In the genomic region with DNA sequence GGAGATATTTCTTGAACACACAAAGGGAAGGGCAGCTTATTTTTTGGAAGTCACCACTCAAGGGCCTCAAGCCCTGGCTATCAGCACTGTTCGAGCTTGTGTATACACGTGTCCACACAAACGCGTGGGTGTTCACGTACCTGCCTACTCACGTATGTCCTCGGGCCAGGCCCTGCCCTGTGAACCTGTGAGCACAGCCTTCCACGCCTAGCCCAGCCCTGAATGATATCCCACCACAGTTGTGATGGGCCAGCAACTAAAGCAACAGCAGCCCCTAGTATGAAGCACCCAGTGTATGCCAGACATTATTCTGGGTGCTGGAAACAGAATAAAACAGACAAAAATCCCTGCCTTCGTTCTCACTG, we compare ENCODE assay signal across 17 cellular contexts. TPM values are rescaled to one million over a fixed set of nuclear protein-coding genes. Genes with fewer than 3 reads are reported as not detected.
DNase-seq lines count a peak whose midpoint lies in the region; ATAC-seq, FAIRE-seq and TF ChIP-seq lines count a peak whose summit lies in the region.
"Had no signal": no experiment of that assay in that cellular context is flagged by ENCODE, and none has a peak within 500 bp of the region (broad histone marks: within the 10 kb centered on the region; RNA-seq: fewer than 3 reads in every experiment).

No MANE protein-coding gene starts in this region.

- H3K4me1 ChIP-seq in HepG2 (ENCODE audit: insufficient read depth, low read length) (peaks cover 51% of the 10 kb centered on the region), right lobe of liver (peaks cover 0 to 18% (median 3%) of the 10 kb centered on the region in 4 donors), OCI-LY7 (ENCODE audit: insufficient read depth, low read length, poor library complexity, severe bottlenecking) (peaks cover 76% of the 10 kb centered on the region), ascending aorta (peaks cover 6 to 55% of the 10 kb centered on the region in 2 donors), tibial artery (peaks cover 0 to 87% (median 65%) of the 10 kb centered on the region in 4 donors), SK-N-SH (ENCODE audit: control insufficient read depth in 1 of 2, insufficient read depth in 2 of 2, low read depth in 1 of 2, low read length in 1 of 2) (peaks cover 8 to 51% of the 10 kb centered on the region in 2 experiments; a peak in 2 of 4 replicates)

- H3K9me2 ChIP-seq in OCI-LY7 (ENCODE audit: insufficient read depth, low read length) (no peaks in the 10 kb centered on the region), SK-N-SH (no peaks in the 10 kb centered on the region)

- TF ChIP-seq EP300 in HepG2 (IDR thresholded peaks at IDR 0.05; ENCODE audit: low read depth in 2 of 2, low read length in 2 of 2): no peak
- no peak for TF ChIP-seq EP300 in HepG2 (CRISPR knock-in tag; IDR thresholded peaks at IDR 0.05; ENCODE audit: borderline replicate concordance)
- TF ChIP-seq EP300 in SK-N-SH (IDR thresholded peaks at IDR 0.05; ENCODE audit: borderline replicate concordance in 1 of 2, low read depth in 1 of 2, low read length in 1 of 2): no peak

- H3K27ac ChIP-seq in HepG2 (ENCODE audit: extremely low read length, insufficient read depth, low read length) (no peak overlapping the region), right lobe of liver (no peak overlapping the region), OCI-LY7 (ENCODE audit: low read depth, low read length, poor library complexity, severe bottlenecking) (peak overlapping the region; percentile 61), ascending aorta (peak overlapping the region; percentile 88 to 93), tibial artery (peak overlapping the region; percentile 88 to 98), SK-N-SH (ENCODE audit: low read depth in 2 of 2, low read length in 1 of 2) (no peak overlapping the region)

- WGBS in HepG2 (ENCODE audit: low lambda C conversion rate): 95% methylated on average over 9 of the region's 9 CpGs
- WGBS in right lobe of liver (ENCODE audit: insufficient coverage, low coverage, low lambda C conversion rate, missing lambda C conversion rate): 40% methylated on average over 7 of the region's 9 CpGs
- 92% methylated on average over 8 of the region's 9 CpGs for WGBS in SK-N-SH (ENCODE audit: low lambda C conversion rate)

- intact Hi-C loops in HepG2 (cut with micrococcal nuclease; ENCODE audit: unreplicated experiment) (no loop called here), right lobe of liver (cut with DNase I) (no loop called here), OCI-LY7 (cut with micrococcal nuclease; ENCODE audit: unreplicated experiment) (loop anchor here (5.0 kb wide), 1 partner anchor 266 kb away; the partner anchor contains the start of gene CDK5RAP1), ascending aorta (cut with DNase I) (loop anchor here (5.0 kb wide), 3 partner anchors 211 to 324 kb away; partner anchors contain the start of genes RALY and SNTA1), tibial artery (cut with DNase I; ENCODE audit: low total_unique reads) (loop anchor here (10.0 kb wide), 2 partner anchors 184 to 214 kb away; no protein-coding TSS in a partner anchor)

- DNase-seq in HepG2 (ENCODE audit: low spot score) (no peak), right lobe of liver (no peak), OCI-LY7 (ENCODE audit: low spot score) (no peak), ascending aorta (ENCODE audit: low spot score in 2 of 2) (no peak), tibial artery (no peak), SK-N-SH (no peak)
- no peak for DNase-seq in activated CD4-positive, CD25-positive, alpha-beta regulatory T cell (lab: John Stamatoyannopoulos, UW)
- DNase-seq: activated gamma-delta T cell treated with Interleukin-2 at 50 U/mL for 16 hours, gastrocnemius medialis, left colon, NCI-H187 treated with DMSO at 0.1 percent for 48 hours, NCI-H524 had no signal

- H3K4me2 ChIP-seq in HepG2 (ENCODE audit: low read depth, low read length) (no peak overlapping the region), OCI-LY7 (ENCODE audit: low read length) (peak overlapping the region; percentile 93), SK-N-SH (no peak overlapping the region)

- no peak for FAIRE-seq in HepG2 (lab: Jason Lieb, UNC)
- FAIRE-seq: H1, TTC549 had no signal

- in situ Hi-C loops in HepG2 (cut with HindIII; ENCODE audit: extremely low pct_ligation_motif_present, low pct_unique_long_range_greater_than_20kb): no loop called here

- H3K9ac ChIP-seq in HepG2 (ENCODE audit: insufficient read depth, low read depth, low read length): no peak overlapping the region
- H3K9ac ChIP-seq in SK-N-SH: no peak overlapping the region
- H3K9ac ChIP-seq: parathyroid adenoma had no signal

- TF ChIP-seq RAD21 in HepG2 (CRISPR knock-in tag; IDR thresholded peaks at IDR 0.05) (no peak), SK-N-SH (IDR thresholded peaks at IDR 0.05; ENCODE audit: low read length) (no peak)

- H3K36me3 ChIP-seq in HepG2 (replicated peaks in 1 of 2; ENCODE audit: control insufficient read depth in 1 of 2, insufficient read depth in 2 of 2, low read length in 2 of 2) (peaks cover 19 to 41% of the 10 kb centered on the region in 2 experiments), right lobe of liver (peaks cover 0 to 1% (median 0%) of the 10 kb centered on the region in 4 donors), OCI-LY7 (ENCODE audit: insufficient read depth, low read length) (peaks cover 35% of the 10 kb centered on the region; the same call in 1 of the 2 replicates), ascending aorta (no peaks in the 10 kb centered on the region), tibial artery (peaks cover 0 to 22% (median 4%) of the 10 kb centered on the region in 3 donors), SK-N-SH (replicated peaks in 1 of 2; ENCODE audit: control insufficient read depth in 1 of 2, insufficient read depth in 2 of 2, low read length in 1 of 2) (peaks cover 8 to 17% of the 10 kb centered on the region in 2 experiments)

- TF ChIP-seq CTCF in HepG2 (CRISPR knock-in tag; IDR thresholded peaks at IDR 0.05): no peak
- TF ChIP-seq CTCF in right lobe of liver (IDR thresholded peaks at IDR 0.05): no peak
- no peak for TF ChIP-seq CTCF in OCI-LY7 (conservative IDR thresholded peaks at IDR 0.05; ENCODE audit: low read length)
- TF ChIP-seq CTCF in ascending aorta (IDR thresholded peaks at IDR 0.05): no peak
- no peak for TF ChIP-seq CTCF in tibial artery (IDR thresholded peaks at IDR 0.05)
- no peak for TF ChIP-seq CTCF in SK-N-SH (IDR thresholded peaks at IDR 0.05)

- ATAC-seq in HepG2: no peak
- no peak for ATAC-seq in right lobe of liver
- ATAC-seq in GM19467 (IDR thresholded peaks at IDR 0.05; ENCODE audit: unreplicated experiment): no peak
- ATAC-seq: left colon had no signal

- H2AFZ ChIP-seq in HepG2 (ENCODE audit: low read length): no peak overlapping the region
- no peak overlapping the region for H2AFZ ChIP-seq in OCI-LY7 (ENCODE audit: low read length)
- H2AFZ ChIP-seq in SK-N-SH (ENCODE audit: low read depth): no peak overlapping the region

- H3K27me3 ChIP-seq in HepG2 (ENCODE audit: control insufficient read depth in 1 of 2, insufficient read depth in 2 of 2, low read length in 2 of 2) (peaks cover 0 to 3% of the 10 kb centered on the region in 2 experiments; a peak in 1 of 5 replicates), right lobe of liver (no peaks in the 10 kb centered on the region), ascending aorta (no peaks in the 10 kb centered on the region), tibial artery (no peaks in the 10 kb centered on the region), SK-N-SH (ENCODE audit: insufficient read depth) (no peaks in the 10 kb centered on the region)
- H3K27me3 ChIP-seq: gastrocnemius medialis had no signal

- no TSS peak for BruUV-seq in HepG2 (replicated peaks; lab: Mats Ljungman, UMichigan)
- BruUV-seq in OCI-LY7 (replicated peaks; lab: Mats Ljungman, UMichigan): TSS peak; percentile 60

- TF ChIP-seq POLR2A in HepG2 (IDR thresholded peaks at IDR 0.05; ENCODE audit: insufficient read depth in 1 of 2, low read depth in 2 of 2, low read length in 2 of 2) (no peak), right lobe of liver (IDR thresholded peaks at IDR 0.05) (no peak)

- 0 out of 2 replicates have a peak, but pooled peaks cover 3% of the 10 kb centered on the region for H4K20me1 ChIP-seq in HepG2 (ENCODE audit: insufficient read depth, low read length)
- H4K20me1 ChIP-seq in OCI-LY7 (ENCODE audit: insufficient read depth, low read length): 0 out of 2 replicates have a peak, but pooled peaks cover 5% of the 10 kb centered on the region
- 0 out of 2 replicates have a peak, but pooled peaks cover 4% of the 10 kb centered on the region for H4K20me1 ChIP-seq in SK-N-SH (ENCODE audit: insufficient read depth)

- POLR2A ChIA-PET in HepG2 (lab: Yijun Ruan, JAX): no interaction called here
- POLR2A ChIA-PET in OCI-LY7 (lab: Charles Lee): interaction anchor here (0.6 to 2.2 kb wide), 5 partner anchors 11 to 172 kb away, joined by 3 to 8 read pairs (median 4); no protein-coding TSS in a partner anchor
- POLR2A ChIA-PET in SK-N-SH (lab: Yijun Ruan, JAX): interaction anchor here (1.1 to 1.2 kb wide), 3 partner anchors 15 to 179 kb away, joined by 3 read pairs; partner anchors contain the start of gene CBFA2T2

- CTCF ChIA-PET in HepG2 (lab: Yijun Ruan, JAX; ENCODE audit: low intra/inter-chr PET ratio, low total read pairs) (interaction anchor here (1.9 kb wide), 1 partner anchor 211 kb away, joined by 14 read pairs; no protein-coding TSS in a partner anchor), OCI-LY7 (lab: Charles Lee; ENCODE audit: unreplicated experiment) (interaction anchor here (1.8 to 2.9 kb wide), 2 partner anchors 11 to 16 kb away, joined by 5 to 16 read pairs; no protein-coding TSS in a partner anchor), SK-N-SH (lab: Yijun Ruan, JAX) (interaction anchor here (0.6 to 10.6 kb wide), 30 partner anchors 10 to 459 kb away, joined by 3 to 114 read pairs (median 5); partner anchors contain the start of genes CBFA2T2, CDK5RAP1, PXMP4 and SNTA1)

- peaks cover 27% of the 10 kb centered on the region for H3K79me2 ChIP-seq in HepG2 (ENCODE audit: insufficient read depth, low read length)
- H3K79me2 ChIP-seq in OCI-LY7 (ENCODE audit: insufficient read depth, low read depth, low read length): peaks cover 15% of the 10 kb centered on the region; the same call in 1 of the 2 replicates
- peaks cover 10% of the 10 kb centered on the region; the same call in 1 of the 2 replicates for H3K79me2 ChIP-seq in SK-N-SH (ENCODE audit: insufficient read depth)
- H3K79me2 ChIP-seq: parathyroid adenoma had no signal

- H3F3A ChIP-seq in SK-N-SH (replicated peaks; ENCODE audit: insufficient read depth): peaks cover 25% of the 10 kb centered on the region

- no peak overlapping the region for H3K4me3 ChIP-seq in HepG2 (replicated peaks in 1 of 3; ENCODE audit: insufficient read depth in 1 of 3, low read depth in 2 of 3, low read length in 3 of 3)
- no peak overlapping the region for H3K4me3 ChIP-seq in right lobe of liver
- peak overlapping the region; percentile 77 for H3K4me3 ChIP-seq in OCI-LY7 (ENCODE audit: low read depth, low read length, poor library complexity, severe bottlenecking)
- H3K4me3 ChIP-seq in ascending aorta: no peak overlapping the region
- no peak overlapping the region for H3K4me3 ChIP-seq in tibial artery
- H3K4me3 ChIP-seq in SK-N-SH (ENCODE audit: low read depth in 2 of 2, low read length in 1 of 2): no peak overlapping the region

- H3K9me3 ChIP-seq in HepG2 (ENCODE audit: low read length): no peaks in the 10 kb centered on the region
- H3K9me3 ChIP-seq in right lobe of liver: no peaks in the 10 kb centered on the region
- no peaks in the 10 kb centered on the region for H3K9me3 ChIP-seq in OCI-LY7 (ENCODE audit: low read length)
- H3K9me3 ChIP-seq in ascending aorta: no peaks in the 10 kb centered on the region
- no peaks in the 10 kb centered on the region for H3K9me3 ChIP-seq in tibial artery
- H3K9me3 ChIP-seq in SK-N-SH: no peaks in the 10 kb centered on the region
- H3K9me3 ChIP-seq: gastrocnemius medialis had no signal

RNA-seq across cellular contexts. Expression of gene ACTL10, which starts 2.0 kb away (rescaled TPM):
- total RNA-seq in HepG2 (2016; rRNA removed; fragmentation: Illumina TruSeq; extraction: Trizol) (not detected in 2 replicates), right lobe of liver (1 to 10 TPM in 1 of 6 experiments, under 1 TPM in 4, not detected in 1; 0.20 to 1.1 (median 0.56) TPM), OCI-LY7 (2022) (5.1 and 5.6 TPM in 2 replicates), ascending aorta (26.3 TPM)
- total RNA-seq in HepG2 (2016; cell fraction: cytosol; rRNA removed; fragmentation: Illumina TruSeq; extraction: Trizol; ENCODE audit: low read depth): not detected in 2 replicates
- total RNA-seq in HepG2 (2016; cell fraction: insoluble cytoplasmic fraction; rRNA removed; fragmentation: Illumina TruSeq; extraction: Trizol): not detected in 2 replicates
- total RNA-seq in HepG2 (2016; cell fraction: membrane; rRNA removed; fragmentation: Illumina TruSeq; extraction: Trizol): not detected in 2 replicates
- total RNA-seq in HepG2 (2016; cell fraction: nucleus; rRNA removed; fragmentation: Illumina TruSeq; extraction: Trizol): not detected in 2 replicates
- polyA plus RNA-seq in HepG2 (2011; rRNA removed) (not detected in 2 replicates), SK-N-SH (2012; rRNA removed) (0.19 and 0.25 TPM in 2 replicates)
- polyA plus RNA-seq in HepG2 (2011; cell fraction: cytosol; rRNA removed): not detected in 2 replicates
- polyA plus RNA-seq in HepG2 (2011; cell fraction: nucleus; rRNA removed): not detected in 2 replicates
- 0.11 and 0.12 TPM in 2 replicates for polyA plus RNA-seq in HepG2 (2012)
- not detected in 2 replicates for polyA plus RNA-seq in HepG2 (2016; cell fraction: cytosol; fragmentation: Illumina TruSeq; extraction: Trizol; ENCODE audit: low read depth)
- polyA plus RNA-seq in HepG2 (2016; cell fraction: insoluble cytoplasmic fraction; fragmentation: Illumina TruSeq; extraction: Trizol; ENCODE audit: low read depth): not detected in 2 replicates
- polyA plus RNA-seq in HepG2 (2016; cell fraction: membrane; fragmentation: Illumina TruSeq; extraction: Trizol; ENCODE audit: low read depth): not detected in 2 replicates
- polyA plus RNA-seq in HepG2 (2016; cell fraction: nucleus; fragmentation: Illumina TruSeq; extraction: Trizol; ENCODE audit: insufficient read depth, low read depth): not detected in 2 replicates
- polyA minus RNA-seq in HepG2 (2011; rRNA and poly(A)+ RNA removed; ENCODE audit: low replicate concordance): 0.12 and 3.5 TPM in 2 replicates
- polyA minus RNA-seq in HepG2 (2011; cell fraction: cytosol; rRNA and poly(A)+ RNA removed): not detected in 2 replicates
- polyA minus RNA-seq in HepG2 (2011; cell fraction: nucleus; rRNA and poly(A)+ RNA removed): not detected in 2 replicates
- 7.4 and 11.7 TPM in 2 replicates for total RNA-seq in OCI-LY7 (2014; rRNA removed; shearing (Covaris generic))
- 0.09 and 0.20 TPM in 2 replicates for polyA plus RNA-seq in SK-N-SH (2012; cell fraction: cytosol; rRNA removed)
- polyA plus RNA-seq in SK-N-SH (2012; cell fraction: nucleus; rRNA removed): 0.32 and 0.33 TPM in 2 replicates
- total RNA-seq: H1, SK-MEL-5 had no signal

RNA-seq across cellular contexts. Expression of gene NECAB3, which starts 5.5 kb away (rescaled TPM):
- total RNA-seq in HepG2 (2016; rRNA removed; fragmentation: Illumina TruSeq; extraction: Trizol) (26.4 and 61.5 TPM in 2 replicates), right lobe of liver (10 to 100 TPM; 13.2 to 21.9 (median 19.2) TPM), OCI-LY7 (2022) (71.3 and 79.4 TPM in 2 replicates), ascending aorta (21.3 TPM)
- 43.9 and 46.0 TPM in 2 replicates for total RNA-seq in HepG2 (2016; cell fraction: cytosol; rRNA removed; fragmentation: Illumina TruSeq; extraction: Trizol; ENCODE audit: low read depth)
- total RNA-seq in HepG2 (2016; cell fraction: insoluble cytoplasmic fraction; rRNA removed; fragmentation: Illumina TruSeq; extraction: Trizol): 23.2 and 62.1 TPM in 2 replicates
- 62.7 and 67.8 TPM in 2 replicates for total RNA-seq in HepG2 (2016; cell fraction: membrane; rRNA removed; fragmentation: Illumina TruSeq; extraction: Trizol)
- 71.4 and 86.1 TPM in 2 replicates for total RNA-seq in HepG2 (2016; cell fraction: nucleus; rRNA removed; fragmentation: Illumina TruSeq; extraction: Trizol)
- polyA plus RNA-seq in HepG2 (2011; rRNA removed) (65.5 and 81.8 TPM in 2 replicates), SK-N-SH (2012; rRNA removed) (20.1 and 25.1 TPM in 2 replicates)
- polyA plus RNA-seq in HepG2 (2011; cell fraction: cytosol; rRNA removed): 30.3 and 70.4 TPM in 2 replicates
- polyA plus RNA-seq in HepG2 (2011; cell fraction: nucleus; rRNA removed): 585 and 688 TPM in 2 replicates
- polyA plus RNA-seq in HepG2 (2012): 32.0 and 41.2 TPM in 2 replicates
- 18.6 and 21.1 TPM in 2 replicates for polyA plus RNA-seq in HepG2 (2016; cell fraction: cytosol; fragmentation: Illumina TruSeq; extraction: Trizol; ENCODE audit: low read depth)
- 21.8 and 29.6 TPM in 2 replicates for polyA plus RNA-seq in HepG2 (2016; cell fraction: insoluble cytoplasmic fraction; fragmentation: Illumina TruSeq; extraction: Trizol; ENCODE audit: low read depth)
- 29.2 TPM in 2 replicates for polyA plus RNA-seq in HepG2 (2016; cell fraction: membrane; fragmentation: Illumina TruSeq; extraction: Trizol; ENCODE audit: low read depth)
- 161 and 163 TPM in 2 replicates for polyA plus RNA-seq in HepG2 (2016; cell fraction: nucleus; fragmentation: Illumina TruSeq; extraction: Trizol; ENCODE audit: insufficient read depth, low read depth)
- polyA minus RNA-seq in HepG2 (2011; rRNA and poly(A)+ RNA removed; ENCODE audit: low replicate concordance): 148 and 154 TPM in 2 replicates
- 27.1 and 33.2 TPM in 2 replicates for polyA minus RNA-seq in HepG2 (2011; cell fraction: cytosol; rRNA and poly(A)+ RNA removed)
- 103 and 112 TPM in 2 replicates for polyA minus RNA-seq in HepG2 (2011; cell fraction: nucleus; rRNA and poly(A)+ RNA removed)
- 48.2 and 62.4 TPM in 2 replicates for total RNA-seq in OCI-LY7 (2014; rRNA removed; shearing (Covaris generic))
- polyA plus RNA-seq in SK-N-SH (2012; cell fraction: cytosol; rRNA removed): 5.8 and 10.6 TPM in 2 replicates
- 112 and 142 TPM in 2 replicates for polyA plus RNA-seq in SK-N-SH (2012; cell fraction: nucleus; rRNA removed)

RNA-seq across cellular contexts. Expression of gene C20orf144, which starts 6.6 kb away (rescaled TPM):
- total RNA-seq in HepG2 (2016; rRNA removed; fragmentation: Illumina TruSeq; extraction: Trizol): 0.09 and 0.14 TPM in 2 replicates
- total RNA-seq in HepG2 (2016; cell fraction: cytosol; rRNA removed; fragmentation: Illumina TruSeq; extraction: Trizol; ENCODE audit: low read depth): 0.30 and 0.35 TPM in 2 replicates
- total RNA-seq in HepG2 (2016; cell fraction: insoluble cytoplasmic fraction; rRNA removed; fragmentation: Illumina TruSeq; extraction: Trizol): 0.11 TPM in 1 of 2 replicates, not detected in the other
- 0.37 and 0.38 TPM in 2 replicates for total RNA-seq in HepG2 (2016; cell fraction: membrane; rRNA removed; fragmentation: Illumina TruSeq; extraction: Trizol)
- 0.31 and 0.37 TPM in 2 replicates for total RNA-seq in HepG2 (2016; cell fraction: nucleus; rRNA removed; fragmentation: Illumina TruSeq; extraction: Trizol)
- polyA plus RNA-seq in HepG2 (2011; rRNA removed): 0.16 TPM in 2 replicates
- polyA plus RNA-seq in HepG2 (2011; cell fraction: cytosol; rRNA removed): 0.17 and 0.29 TPM in 2 replicates
- polyA plus RNA-seq in HepG2 (2011; cell fraction: nucleus; rRNA removed): 0.18 and 0.24 TPM in 2 replicates
- 0.21 and 0.32 TPM in 2 replicates for polyA plus RNA-seq in HepG2 (2012)
- 0.12 and 0.15 TPM in 2 replicates for polyA plus RNA-seq in HepG2 (2016; cell fraction: cytosol; fragmentation: Illumina TruSeq; extraction: Trizol; ENCODE audit: low read depth)
- polyA plus RNA-seq in HepG2 (2016; cell fraction: insoluble cytoplasmic fraction; fragmentation: Illumina TruSeq; extraction: Trizol; ENCODE audit: low read depth): 0.20 and 0.21 TPM in 2 replicates
- polyA plus RNA-seq in HepG2 (2016; cell fraction: membrane; fragmentation: Illumina TruSeq; extraction: Trizol; ENCODE audit: low read depth): 0.27 and 0.39 TPM in 2 replicates
- polyA plus RNA-seq in HepG2 (2016; cell fraction: nucleus; fragmentation: Illumina TruSeq; extraction: Trizol; ENCODE audit: insufficient read depth, low read depth): not detected in 2 replicates
- polyA minus RNA-seq in HepG2 (2011; rRNA and poly(A)+ RNA removed; ENCODE audit: low replicate concordance): 0.58 TPM in 1 of 2 replicates, not detected in the other
- not detected in 2 replicates for polyA minus RNA-seq in HepG2 (2011; cell fraction: cytosol; rRNA and poly(A)+ RNA removed)
- 0.26 TPM in 1 of 2 replicates, not detected in the other for polyA minus RNA-seq in HepG2 (2011; cell fraction: nucleus; rRNA and poly(A)+ RNA removed)
- total RNA-seq in right lobe of liver: under 1 TPM in 1 of 6 experiments, not detected in 5; 0.18 TPM
- total RNA-seq in OCI-LY7 (2014; rRNA removed; shearing (Covaris generic)): 0.18 and 0.44 TPM in 2 replicates
- 0.31 and 0.42 TPM in 2 replicates for total RNA-seq in OCI-LY7 (2022)
- not detected for total RNA-seq in ascending aorta
- 0.12 and 0.13 TPM in 2 replicates for polyA plus RNA-seq in SK-N-SH (2012; rRNA removed)
- 0.10 and 0.18 TPM in 2 replicates for polyA plus RNA-seq in SK-N-SH (2012; cell fraction: cytosol; rRNA removed)
- polyA plus RNA-seq in SK-N-SH (2012; cell fraction: nucleus; rRNA removed): 0.08 and 0.15 TPM in 2 replicates
- total RNA-seq: gastrocnemius medialis, left colon, SK-MEL-5 had no signal

RNA-seq across cellular contexts. Expression of gene E2F1, which starts 17.4 kb away (rescaled TPM):
- total RNA-seq in HepG2 (2016; rRNA removed; fragmentation: Illumina TruSeq; extraction: Trizol) (25.3 and 39.4 TPM in 2 replicates), right lobe of liver (1 to 10 TPM in 2 of 6 experiments, under 1 TPM in 4; 0.24 to 8.8 (median 0.77) TPM), OCI-LY7 (2022) (148 and 168 TPM in 2 replicates), ascending aorta (0.53 TPM)
- total RNA-seq in HepG2 (2016; cell fraction: cytosol; rRNA removed; fragmentation: Illumina TruSeq; extraction: Trizol; ENCODE audit: low read depth): 23.5 and 26.5 TPM in 2 replicates
- 22.9 and 41.6 TPM in 2 replicates for total RNA-seq in HepG2 (2016; cell fraction: insoluble cytoplasmic fraction; rRNA removed; fragmentation: Illumina TruSeq; extraction: Trizol)
- 49.7 and 51.9 TPM in 2 replicates for total RNA-seq in HepG2 (2016; cell fraction: membrane; rRNA removed; fragmentation: Illumina TruSeq; extraction: Trizol)
- total RNA-seq in HepG2 (2016; cell fraction: nucleus; rRNA removed; fragmentation: Illumina TruSeq; extraction: Trizol): 29.5 and 34.7 TPM in 2 replicates
- polyA plus RNA-seq in HepG2 (2011; rRNA removed) (22.5 and 25.5 TPM in 2 replicates), SK-N-SH (2012; rRNA removed) (12.4 and 15.0 TPM in 2 replicates)
- polyA plus RNA-seq in HepG2 (2011; cell fraction: cytosol; rRNA removed): 14.5 and 25.4 TPM in 2 replicates
- polyA plus RNA-seq in HepG2 (2011; cell fraction: nucleus; rRNA removed): 50.7 and 66.4 TPM in 2 replicates
- 14.4 and 23.5 TPM in 2 replicates for polyA plus RNA-seq in HepG2 (2012)
- 39.6 and 41.6 TPM in 2 replicates for polyA plus RNA-seq in HepG2 (2016; cell fraction: cytosol; fragmentation: Illumina TruSeq; extraction: Trizol; ENCODE audit: low read depth)
- polyA plus RNA-seq in HepG2 (2016; cell fraction: insoluble cytoplasmic fraction; fragmentation: Illumina TruSeq; extraction: Trizol; ENCODE audit: low read depth): 32.3 and 37.3 TPM in 2 replicates
- 56.5 and 59.4 TPM in 2 replicates for polyA plus RNA-seq in HepG2 (2016; cell fraction: membrane; fragmentation: Illumina TruSeq; extraction: Trizol; ENCODE audit: low read depth)
- 97.6 and 106 TPM in 2 replicates for polyA plus RNA-seq in HepG2 (2016; cell fraction: nucleus; fragmentation: Illumina TruSeq; extraction: Trizol; ENCODE audit: insufficient read depth, low read depth)
- 35.0 and 64.5 TPM in 2 replicates for polyA minus RNA-seq in HepG2 (2011; rRNA and poly(A)+ RNA removed; ENCODE audit: low replicate concordance)
- 7.4 and 10.7 TPM in 2 replicates for polyA minus RNA-seq in HepG2 (2011; cell fraction: cytosol; rRNA and poly(A)+ RNA removed)
- 8.0 and 10.6 TPM in 2 replicates for polyA minus RNA-seq in HepG2 (2011; cell fraction: nucleus; rRNA and poly(A)+ RNA removed)
- total RNA-seq in OCI-LY7 (2014; rRNA removed; shearing (Covaris generic)): 128 and 135 TPM in 2 replicates
- polyA plus RNA-seq in SK-N-SH (2012; cell fraction: cytosol; rRNA removed): 7.9 and 11.4 TPM in 2 replicates
- 32.7 and 45.1 TPM in 2 replicates for polyA plus RNA-seq in SK-N-SH (2012; cell fraction: nucleus; rRNA removed)

RNA-seq across cellular contexts. Expression of gene PXMP4, which starts 51.3 kb away (rescaled TPM):
- total RNA-seq in HepG2 (2016; rRNA removed; fragmentation: Illumina TruSeq; extraction: Trizol) (not detected in 2 replicates), right lobe of liver (10 to 100 TPM in 4 of 6 experiments, 1 to 10 TPM in 2; 5.5 to 17.8 (median 12.9) TPM), OCI-LY7 (2022) (7.8 and 8.2 TPM in 2 replicates), ascending aorta (38.0 TPM)
- not detected in 2 replicates for total RNA-seq in HepG2 (2016; cell fraction: cytosol; rRNA removed; fragmentation: Illumina TruSeq; extraction: Trizol; ENCODE audit: low read depth)
- total RNA-seq in HepG2 (2016; cell fraction: insoluble cytoplasmic fraction; rRNA removed; fragmentation: Illumina TruSeq; extraction: Trizol): not detected in 2 replicates
- not detected in 2 replicates for total RNA-seq in HepG2 (2016; cell fraction: membrane; rRNA removed; fragmentation: Illumina TruSeq; extraction: Trizol)
- total RNA-seq in HepG2 (2016; cell fraction: nucleus; rRNA removed; fragmentation: Illumina TruSeq; extraction: Trizol): not detected in 2 replicates
- polyA plus RNA-seq in HepG2 (2011; rRNA removed) (not detected in 2 replicates), SK-N-SH (2012; rRNA removed) (5.6 and 5.7 TPM in 2 replicates)
- 0.01 TPM in 1 of 2 replicates, not detected in the other for polyA plus RNA-seq in HepG2 (2011; cell fraction: cytosol; rRNA removed)
- not detected in 2 replicates for polyA plus RNA-seq in HepG2 (2011; cell fraction: nucleus; rRNA removed)
- polyA plus RNA-seq in HepG2 (2012): 0.07 TPM in 1 of 2 replicates, not detected in the other
- polyA plus RNA-seq in HepG2 (2016; cell fraction: cytosol; fragmentation: Illumina TruSeq; extraction: Trizol; ENCODE audit: low read depth): not detected in 2 replicates
- not detected in 2 replicates for polyA plus RNA-seq in HepG2 (2016; cell fraction: insoluble cytoplasmic fraction; fragmentation: Illumina TruSeq; extraction: Trizol; ENCODE audit: low read depth)
- polyA plus RNA-seq in HepG2 (2016; cell fraction: membrane; fragmentation: Illumina TruSeq; extraction: Trizol; ENCODE audit: low read depth): not detected in 2 replicates
- not detected in 2 replicates for polyA plus RNA-seq in HepG2 (2016; cell fraction: nucleus; fragmentation: Illumina TruSeq; extraction: Trizol; ENCODE audit: insufficient read depth, low read depth)
- 0.20 and 11.4 TPM in 2 replicates for polyA minus RNA-seq in HepG2 (2011; rRNA and poly(A)+ RNA removed; ENCODE audit: low replicate concordance)
- polyA minus RNA-seq in HepG2 (2011; cell fraction: cytosol; rRNA and poly(A)+ RNA removed): not detected in 2 replicates
- not detected in 2 replicates for polyA minus RNA-seq in HepG2 (2011; cell fraction: nucleus; rRNA and poly(A)+ RNA removed)
- total RNA-seq in OCI-LY7 (2014; rRNA removed; shearing (Covaris generic)): 3.1 and 4.2 TPM in 2 replicates
- polyA plus RNA-seq in SK-N-SH (2012; cell fraction: cytosol; rRNA removed): 2.0 and 3.4 TPM in 2 replicates
- 2.9 and 4.0 TPM in 2 replicates for polyA plus RNA-seq in SK-N-SH (2012; cell fraction: nucleus; rRNA removed)

Comparison
In these comparisons a context has a peak if more than half of its experiments do, and no peak if none do; other contexts are left out.
1. H3K27ac ChIP-seq: peak in OCI-LY7 (single experiment), ascending aorta (2 of 2) and tibial artery (2 of 2); none in HepG2 (single experiment), right lobe of liver (0 of 3) and SK-N-SH (0 of 2).
2. intact Hi-C loops: an anchor here in OCI-LY7 (5.0 kb wide), ascending aorta (5.0 kb wide) and tibial artery (10.0 kb wide); none called in HepG2 and right lobe of liver.